Comparison of ENCODE assay signal across 8 cellular contexts in the genomic region with DNA sequence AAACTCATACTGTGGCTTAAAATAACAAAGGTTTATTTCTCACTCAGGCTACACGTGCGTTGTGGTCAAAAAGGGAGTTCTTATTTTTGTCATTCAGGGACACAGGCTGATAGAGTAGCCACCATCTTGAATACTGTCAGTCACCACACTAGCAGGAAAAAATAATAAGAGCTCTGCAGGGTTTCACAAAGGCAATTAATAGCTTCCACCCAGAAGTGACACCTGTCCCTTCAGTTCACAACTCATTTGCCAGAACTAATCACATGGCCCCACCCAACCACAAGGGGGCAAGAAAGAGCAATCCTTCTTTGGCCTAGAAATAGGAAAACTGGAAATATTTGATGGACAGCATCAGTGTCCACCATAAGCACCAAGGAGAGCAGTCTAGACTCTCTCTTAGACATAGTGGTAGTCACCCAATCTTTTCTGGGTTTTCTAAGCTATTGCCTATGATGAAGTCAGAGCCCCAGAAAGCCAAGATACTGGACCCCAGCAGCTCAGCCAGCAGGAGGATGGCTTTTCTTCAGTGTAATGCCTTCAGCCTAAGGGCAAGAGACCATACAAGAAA. TPM values are rescaled to one million over a fixed set of nuclear protein-coding genes. Genes with fewer than 3 reads are reported as not detected.
A peak's percentile ranks its signal among the peaks of the same experiment; 100 is the strongest.
DNase-seq lines count a peak whose midpoint lies in the region; ATAC-seq and TF ChIP-seq lines count a peak whose summit lies in the region.

No MANE protein-coding gene starts in this region.

- TF ChIP-seq CTCF in RWPE2 (IDR thresholded peaks at IDR 0.05; ENCODE audit: poor library complexity, severe bottlenecking) (peak; percentile 84), dorsolateral prefrontal cortex (IDR thresholded peaks at IDR 0.05 in 54 of 56, conservative IDR thresholded peaks at IDR 0.05 in 2 of 56; ENCODE audit: low read depth in 1 of 56, partially characterized antibody in 56 of 56) (peak; percentile 40 to 83 (median 70)), parathyroid adenoma (IDR thresholded peaks at IDR 0.05) (peak; percentile 53)

- H3K9me3 Mint-ChIP-seq in activated T-cell treated with anti-CD3 and anti-CD28 coated beads, Interleukin-2, amount 50 U/mL, for 4 hours: no peaks in the 10 kb centered on the region

- H3K4me1 ChIP-seq in RWPE2 (ENCODE audit: insufficient read depth, poor library complexity, severe bottlenecking) (no peaks in the 10 kb centered on the region), parathyroid adenoma (peaks cover 10% of the 10 kb centered on the region)

- H3K9ac ChIP-seq in parathyroid adenoma: no peak overlapping the region

- H3K4me3 ChIP-seq in RWPE2 (ENCODE audit: severe bottlenecking): no peak overlapping the region
- no peak overlapping the region for H3K4me3 ChIP-seq in dorsolateral prefrontal cortex
- H3K4me3 ChIP-seq in parathyroid adenoma (ENCODE audit: low read depth, low read length): no peak overlapping the region

- H3K79me2 ChIP-seq in parathyroid adenoma: no peaks in the 10 kb centered on the region

- ATAC-seq in activated T-cell treated with anti-CD3 and anti-CD28 coated beads, Interleukin-2, amount 50 U/mL, for 4 hours: no peak
- ATAC-seq in RWPE2 (ENCODE audit: low read depth) (peak; percentile 41), GM18511 (IDR thresholded peaks at IDR 0.05; ENCODE audit: unreplicated experiment) (no peak), GM19035 (IDR thresholded peaks at IDR 0.05; ENCODE audit: unreplicated experiment) (no peak)

- H3K27me3 ChIP-seq in RWPE2 (ENCODE audit: insufficient read depth, poor library complexity, severe bottlenecking) (peaks cover 60% of the 10 kb centered on the region), dorsolateral prefrontal cortex (peaks cover 0 to 29% (median 0%) of the 10 kb centered on the region in 45 donors), parathyroid adenoma (ENCODE audit: control insufficient read depth, insufficient read depth, low read length) (peaks cover 4% of the 10 kb centered on the region)

- peak; percentile 47 to 52 for DNase-seq in activated T-cell treated with anti-CD3 and anti-CD28 coated beads, Interleukin-2, amount 50 U/mL, for 48 hours
- no peak for DNase-seq in activated T-cell treated with anti-CD3 and anti-CD28 coated beads, Interleukin-2, amount 50 U/mL, for 4 hours
- peak; percentile 81 for DNase-seq in LHCN-M2 (ENCODE audit: low read depth)
- DNase-seq in RWPE2 (ENCODE audit: low spot score): no peak
- peak in 3 of 10 donors; percentile 29 to 65 (median 56) for DNase-seq in dorsolateral prefrontal cortex

- H2AFZ ChIP-seq in parathyroid adenoma: no peak overlapping the region

- H3K9me3 ChIP-seq in RWPE2 (ENCODE audit: severe bottlenecking) (no peaks in the 10 kb centered on the region), parathyroid adenoma (ENCODE audit: control insufficient read depth, low read length) (no peaks in the 10 kb centered on the region)

- peaks cover 47% of the 10 kb centered on the region for H3K27me3 Mint-ChIP-seq in activated T-cell treated with anti-CD3 and anti-CD28 coated beads, Interleukin-2, amount 50 U/mL, for 4 hours (ENCODE audit: low read depth)

- H3K4me3 Mint-ChIP-seq in activated T-cell treated with anti-CD3 and anti-CD28 coated beads, Interleukin-2, amount 50 U/mL, for 4 hours: no peak overlapping the region

- H3K4me2 ChIP-seq in parathyroid adenoma (ENCODE audit: low read length): no peak overlapping the region

- H3K36me3 ChIP-seq in RWPE2 (ENCODE audit: low read depth): no peaks in the 10 kb centered on the region
- no peaks in the 10 kb centered on the region for H3K36me3 ChIP-seq in parathyroid adenoma (ENCODE audit: control insufficient read depth, insufficient read depth, low read length)

- intact Hi-C loops in dorsolateral prefrontal cortex (cut with DNase I): loop anchor here in 1 of 2 donors (1.0 to 10.0 kb wide), 3 partner anchors 30 to 97 kb away; a partner anchor contains a TSS

- H3K27ac ChIP-seq in RWPE2 (ENCODE audit: poor library complexity, severe bottlenecking): no peak overlapping the region
- H3K27ac ChIP-seq in dorsolateral prefrontal cortex: peak overlapping the region in 3 of 59 donors; percentile 3 to 54 (median 6)
- H3K27ac ChIP-seq in parathyroid adenoma: no peak overlapping the region

- no peaks in the 10 kb centered on the region for H3K36me3 Mint-ChIP-seq in activated T-cell treated with anti-CD3 and anti-CD28 coated beads, Interleukin-2, amount 50 U/mL, for 4 hours (ENCODE audit: insufficient read depth)

- H3K4me1 Mint-ChIP-seq in activated T-cell treated with anti-CD3 and anti-CD28 coated beads, Interleukin-2, amount 50 U/mL, for 4 hours (ENCODE audit: low read depth): peaks cover 8% of the 10 kb centered on the region

RNA-seq across cellular contexts. Expression of a gene that starts 8.2 kb away (rescaled TPM):
- not detected for total RNA-seq in activated T-cell treated with anti-CD3 and anti-CD28 coated beads, Interleukin-2, amount 50 U/mL, for 4 hours
- total RNA-seq in LHCN-M2 (2014; rRNA removed) (not detected in 2 replicates), dorsolateral prefrontal cortex (100 to 1,000 TPM in 85 of 120 experiments, 10 to 100 TPM in 35; 30.2 to 650 (median 143) TPM)
- not detected for polyA plus RNA-seq in LHCN-M2 (2012)

RNA-seq across cellular contexts. Expression of a gene that starts 14.5 kb away (rescaled TPM):
- total RNA-seq in activated T-cell treated with anti-CD3 and anti-CD28 coated beads, Interleukin-2, amount 50 U/mL, for 4 hours: not detected
- total RNA-seq in LHCN-M2 (2014; rRNA removed): not detected in 2 replicates
- 0.17 TPM for polyA plus RNA-seq in LHCN-M2 (2012)
- total RNA-seq in dorsolateral prefrontal cortex: 100 to 1,000 TPM in 103 of 120 experiments, 10 to 100 TPM in 17; 56.3 to 240 (median 123) TPM

RNA-seq across cellular contexts. Expression of a gene that starts 26.1 kb away (rescaled TPM):
- total RNA-seq in activated T-cell treated with anti-CD3 and anti-CD28 coated beads, Interleukin-2, amount 50 U/mL, for 4 hours: 100 to 1,000 TPM; 171 to 190 (median 174) TPM
- 24.1 and 26.0 TPM in 2 replicates for total RNA-seq in LHCN-M2 (2014; rRNA removed)
- 31.1 TPM for polyA plus RNA-seq in LHCN-M2 (2012)
- total RNA-seq in dorsolateral prefrontal cortex: 10 to 100 TPM; 15.8 to 40.9 (median 28.2) TPM

RNA-seq across cellular contexts. Expression of a gene that starts 35.8 kb away (rescaled TPM):
- total RNA-seq in activated T-cell treated with anti-CD3 and anti-CD28 coated beads, Interleukin-2, amount 50 U/mL, for 4 hours: 100 to 1,000 TPM in 1 of 3 donors, 10 to 100 TPM in 2; 80.3 to 102 (median 83.7) TPM
- total RNA-seq in LHCN-M2 (2014; rRNA removed) (74.9 and 101 TPM in 2 replicates), dorsolateral prefrontal cortex (100 to 1,000 TPM in 16 of 120 experiments, 10 to 100 TPM in 104; 61.2 to 124 (median 88.4) TPM)
- polyA plus RNA-seq in LHCN-M2 (2012): 113 TPM

RNA-seq across cellular contexts. Expression of a gene that starts 47.9 kb away (rescaled TPM):
- total RNA-seq in activated T-cell treated with anti-CD3 and anti-CD28 coated beads, Interleukin-2, amount 50 U/mL, for 4 hours: 10 to 100 TPM in 1 of 3 donors, 1 to 10 TPM in 2; 2.9 to 10.9 (median 5.4) TPM
- total RNA-seq in LHCN-M2 (2014; rRNA removed): not detected in 2 replicates
- not detected for polyA plus RNA-seq in LHCN-M2 (2012)
- total RNA-seq in dorsolateral prefrontal cortex: 1 to 10 TPM in 24 of 120 experiments, under 1 TPM in 50, not detected in 46; 0.25 to 2.5 (median 0.77) TPM

Comparison
In these comparisons a context has a peak if more than half of its experiments do, and no peak if none do; other contexts are left out.
1. DNase-seq: peak in activated T-cell treated with anti-CD3 and anti-CD28 coated beads, Interleukin-2, amount 50 U/mL, for 48 hours (2 of 2) and LHCN-M2 (single experiment); none in activated T-cell treated with anti-CD3 and anti-CD28 coated beads, Interleukin-2, amount 50 U/mL, for 4 hours (single experiment) and RWPE2 (single experiment).
2. RNA of a gene that starts 8.2 kb away (total RNA-seq): 30.2 to 650 TPM in dorsolateral prefrontal cortex; not detected in LHCN-M2 and not detected in activated T-cell treated with anti-CD3 and anti-CD28 coated beads, Interleukin-2, amount 50 U/mL, for 4 hours; every median in the first group is over 10 times any median in the second.
3. RNA of a gene that starts 14.5 kb away (total RNA-seq): 56.3 to 240 TPM in dorsolateral prefrontal cortex; not detected in LHCN-M2 and not detected in activated T-cell treated with anti-CD3 and anti-CD28 coated beads, Interleukin-2, amount 50 U/mL, for 4 hours; every median in the first group is over 10 times any median in the second.
4. Peak in every context shown above with its lines, with median percentiles within 50 percentile points of each other: CTCF ChIP-seq.